Comparison of ENCODE assay signal across 14 cellular contexts in the genomic region with DNA sequence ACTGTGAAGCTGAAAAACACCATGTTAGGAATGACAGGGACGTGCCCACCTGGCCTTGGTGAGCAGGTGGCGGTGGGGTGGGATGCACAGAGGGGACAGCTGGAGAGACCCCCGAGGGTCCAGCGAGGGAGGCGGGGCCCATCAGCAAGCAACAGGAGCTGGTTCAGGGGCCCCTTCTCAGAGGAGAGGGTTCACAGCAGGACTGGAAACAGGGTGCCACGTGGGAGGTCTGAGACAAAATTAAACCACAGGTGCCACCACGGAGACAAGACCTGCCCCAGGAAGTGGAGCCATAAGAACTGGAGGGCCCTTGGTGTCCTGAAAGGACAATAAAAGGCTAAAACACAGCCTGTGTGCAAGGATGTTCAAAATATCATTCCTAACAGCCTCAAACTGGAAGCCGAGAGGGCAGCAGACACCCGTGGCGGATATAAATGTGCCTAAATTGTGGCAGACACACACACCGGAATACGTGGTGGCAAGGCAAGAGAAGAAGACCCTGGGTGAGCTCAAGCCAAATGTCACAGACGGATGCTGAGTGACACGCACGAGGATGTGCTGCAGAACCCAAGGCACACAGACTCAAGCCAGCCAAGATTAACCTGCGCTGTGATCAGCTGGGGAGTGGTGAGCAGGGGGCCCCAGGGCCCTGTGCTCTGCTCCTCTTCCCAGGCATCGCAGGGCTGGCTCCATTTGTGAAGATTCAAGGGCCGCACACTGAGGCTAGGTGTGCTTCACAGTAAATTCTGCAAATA. TPM values are rescaled to one million over a fixed set of nuclear protein-coding genes. Genes with fewer than 3 reads are reported as not detected.
DNase-seq lines count a peak whose midpoint lies in the region; ATAC-seq and TF ChIP-seq lines count a peak whose summit lies in the region.
"Had no signal": no experiment of that assay in that cellular context is flagged by ENCODE, and none has a peak within 500 bp of the region (broad histone marks: within the 10 kb centered on the region; RNA-seq: fewer than 3 reads in every experiment).

No MANE protein-coding gene starts in this region.

- H3K4me3 ChIP-seq in CD8-positive, alpha-beta memory T cell (ENCODE audit: low read length): peak overlapping the region; percentile 44
- H3K4me3 ChIP-seq in psoas muscle (peak overlapping the region; percentile 43), vagina (no peak overlapping the region)

- peaks cover 5% of the 10 kb centered on the region for H3K9me3 ChIP-seq in CD8-positive, alpha-beta memory T cell (ENCODE audit: low read length)
- H3K9me3 ChIP-seq in psoas muscle: no peaks in the 10 kb centered on the region
- no peaks in the 10 kb centered on the region for H3K9me3 ChIP-seq in vagina

- no peaks in the 10 kb centered on the region for H3K27me3 ChIP-seq in CD8-positive, alpha-beta memory T cell (ENCODE audit: insufficient read depth, low read length, poor library complexity, severe bottlenecking)
- H3K27me3 ChIP-seq in psoas muscle (ENCODE audit: insufficient read depth in 3 of 3, low read length in 2 of 3) (no peaks in the 10 kb centered on the region), vagina (no peaks in the 10 kb centered on the region)

- peak overlapping the region; percentile 82 to 97 (median 92) for H3K27ac Mint-ChIP-seq in CD8-positive, alpha-beta memory T cell
- peak overlapping the region; percentile 96 for H3K27ac Mint-ChIP-seq in activated CD8-positive, alpha-beta T cell treated with anti-CD3 and anti-CD28 coated beads, Interleukin-2, amount 10 ng/mL, durations not matched to agents 7 days and 5 days
- no peak overlapping the region for H3K27ac Mint-ChIP-seq in osteocyte (ENCODE audit: unreplicated experiment)

- TF ChIP-seq POLR2A in vagina (IDR thresholded peaks at IDR 0.05): no peak

- peak; percentile 18 for ATAC-seq in activated CD8-positive, alpha-beta T cell treated with anti-CD3 and anti-CD28 coated beads, Interleukin-2, amount 10 ng/mL, durations not matched to agents 7 days and 5 days
- ATAC-seq in psoas muscle: no peak
- ATAC-seq: Right ventricle myocardium inferior had no signal

- intact Hi-C loops in psoas muscle (cut with DNase I): loop anchor here in 1 of 2 donors (10.0 kb wide), 1 partner anchor 63 kb away; no protein-coding TSS in a partner anchor
- intact Hi-C loops in vagina (cut with DNase I): no loop called here

- POLR2A ChIA-PET in CD8-positive, alpha-beta memory T cell (lab: Charles Lee): interaction anchor here (0.5 to 1.8 kb wide), 12 partner anchors 8 to 171 kb away, joined by 3 to 16 read pairs (median 4); a partner anchor contains a TSS
- POLR2A ChIA-PET in activated CD8-positive, alpha-beta T cell treated with anti-CD3 and anti-CD28 coated beads, Interleukin-2, amount 10 ng/mL, durations not matched to agents 7 days and 5 days (lab: Charles Lee): interaction anchor here (0.7 to 2.5 kb wide), 9 partner anchors 8 to 68 kb away, joined by 3 to 10 read pairs (median 3); no protein-coding TSS in a partner anchor

- peaks cover 10 to 67% (median 28%) of the 10 kb centered on the region in 3 donors for H3K36me3 Mint-ChIP-seq in CD8-positive, alpha-beta memory T cell
- H3K36me3 Mint-ChIP-seq in activated CD8-positive, alpha-beta T cell treated with anti-CD3 and anti-CD28 coated beads, Interleukin-2, amount 10 ng/mL, durations not matched to agents 7 days and 5 days (ENCODE audit: low read depth): peaks cover 86% of the 10 kb centered on the region
- no peaks in the 10 kb centered on the region for H3K36me3 Mint-ChIP-seq in osteocyte (ENCODE audit: unreplicated experiment)

- H3K36me3 ChIP-seq in CD8-positive, alpha-beta memory T cell (ENCODE audit: insufficient read depth, low read length): peaks cover 8% of the 10 kb centered on the region
- H3K36me3 ChIP-seq in psoas muscle (ENCODE audit: insufficient read depth in 1 of 2, low read depth in 1 of 2) (peaks cover 0 to 5% of the 10 kb centered on the region in 2 donors), vagina (no peaks in the 10 kb centered on the region)

- WGBS in psoas muscle, 3 donors: 79 to 85% (median 79%) methylated on average over 18 of the region's 18 CpGs

- H3K27me3 Mint-ChIP-seq in CD8-positive, alpha-beta memory T cell: no peaks in the 10 kb centered on the region
- H3K27me3 Mint-ChIP-seq in activated CD8-positive, alpha-beta T cell treated with anti-CD3 and anti-CD28 coated beads, Interleukin-2, amount 10 ng/mL, durations not matched to agents 7 days and 5 days (ENCODE audit: low read depth): no peaks in the 10 kb centered on the region
- H3K27me3 Mint-ChIP-seq in osteocyte (ENCODE audit: unreplicated experiment): no peaks in the 10 kb centered on the region

- CTCF ChIA-PET in CD8-positive, alpha-beta memory T cell (lab: Charles Lee): interaction anchor here (1.1 to 2.5 kb wide), 10 partner anchors 9 to 71 kb away, joined by 3 to 20 read pairs (median 4); no protein-coding TSS in a partner anchor
- CTCF ChIA-PET in activated CD8-positive, alpha-beta T cell treated with anti-CD3 and anti-CD28 coated beads, Interleukin-2, amount 10 ng/mL, durations not matched to agents 7 days and 5 days (lab: Charles Lee): interaction anchor here (0.7 to 5.2 kb wide), 11 partner anchors 9 to 67 kb away, joined by 3 to 40 read pairs (median 3); no protein-coding TSS in a partner anchor

- TF ChIP-seq CTCF in psoas muscle (IDR thresholded peaks at IDR 0.05): no peak
- no peak for TF ChIP-seq CTCF in osteocyte (IDR thresholded peaks at IDR 0.05)
- no peak for TF ChIP-seq CTCF in vagina (IDR thresholded peaks at IDR 0.05)

- H3K9me3 Mint-ChIP-seq in CD8-positive, alpha-beta memory T cell: peaks cover 0 to 3% (median 0%) of the 10 kb centered on the region in 5 donors
- no peaks in the 10 kb centered on the region for H3K9me3 Mint-ChIP-seq in activated CD8-positive, alpha-beta T cell treated with anti-CD3 and anti-CD28 coated beads, Interleukin-2, amount 10 ng/mL, durations not matched to agents 7 days and 5 days (ENCODE audit: insufficient read depth)
- peaks cover 4% of the 10 kb centered on the region for H3K9me3 Mint-ChIP-seq in osteocyte (ENCODE audit: unreplicated experiment)

- peaks cover 86% of the 10 kb centered on the region for H3K4me1 ChIP-seq in CD8-positive, alpha-beta memory T cell (ENCODE audit: insufficient read depth, low read length)
- H3K4me1 ChIP-seq in psoas muscle (peaks cover 75% of the 10 kb centered on the region), vagina (peaks cover 35% of the 10 kb centered on the region)

- peak overlapping the region; percentile 27 for H3K27ac ChIP-seq in CD8-positive, alpha-beta memory T cell (ENCODE audit: low read depth, low read length)
- peak overlapping the region; percentile 74 for H3K27ac ChIP-seq in caudate nucleus (ENCODE audit: low read depth, low read length)
- peak overlapping the region; percentile 94 for H3K27ac ChIP-seq in psoas muscle
- no peak overlapping the region for H3K27ac ChIP-seq in vagina

- DNase-seq in CD8-positive, alpha-beta memory T cell: peak in 3 of 5 donors; percentile 47 to 77 (median 62)
- DNase-seq in activated CD8-positive, alpha-beta T cell treated with anti-CD3 and anti-CD28 coated beads, Interleukin-2, amount 10 ng/mL, durations not matched to agents 7 days and 5 days: peak; percentile 74
- DNase-seq in caudate nucleus (lab: John Stamatoyannopoulos, UW) (no peak), psoas muscle (no peak), osteocyte (ENCODE audit: extremely low spot score, unreplicated experiment) (no peak), SK-N-DZ (ENCODE audit: low spot score) (no peak), vagina (ENCODE audit: extremely low spot score in 2 of 2) (no peak), NCI-H187 treated with DMSO at 0.1 percent for 48 hours (lab: John Stamatoyannopoulos, UW) (no peak)
- DNase-seq: cortex of kidney; NCI-H146; NCI-H82; stimulated activated CD4-positive, alpha-beta T cell treated with anti-CD3 and anti-CD28 coated beads, Interleukin-4, amount 100 ng/mL, for 24 hours had no signal

- peaks cover 89 to 96% (median 95%) of the 10 kb centered on the region in 3 donors for H3K4me1 Mint-ChIP-seq in CD8-positive, alpha-beta memory T cell
- H3K4me1 Mint-ChIP-seq in activated CD8-positive, alpha-beta T cell treated with anti-CD3 and anti-CD28 coated beads, Interleukin-2, amount 10 ng/mL, durations not matched to agents 7 days and 5 days (ENCODE audit: low read depth): peaks cover 93% of the 10 kb centered on the region
- peaks cover 8% of the 10 kb centered on the region for H3K4me1 Mint-ChIP-seq in osteocyte (ENCODE audit: unreplicated experiment)

- H3K4me3 Mint-ChIP-seq in CD8-positive, alpha-beta memory T cell: peak overlapping the region; percentile 79 to 91 (median 88)
- H3K4me3 Mint-ChIP-seq in activated CD8-positive, alpha-beta T cell treated with anti-CD3 and anti-CD28 coated beads, Interleukin-2, amount 10 ng/mL, durations not matched to agents 7 days and 5 days: peak overlapping the region; percentile 69
- H3K4me3 Mint-ChIP-seq in osteocyte (ENCODE audit: unreplicated experiment): no peak overlapping the region
- H3K4me3 Mint-ChIP-seq: CD14-positive monocyte had no signal

RNA-seq across cellular contexts. Expression of a gene that starts 16.6 kb away (rescaled TPM):
- total RNA-seq in CD8-positive, alpha-beta memory T cell: 100 to 1,000 TPM; 238 to 243 TPM
- polyA plus RNA-seq in CD8-positive, alpha-beta memory T cell: 227 TPM
- 100 to 1,000 TPM; 314 to 321 TPM for total RNA-seq in activated CD8-positive, alpha-beta T cell treated with anti-CD3 and anti-CD28 coated beads, Interleukin-2, amount 10 ng/mL, durations not matched to agents 7 days and 5 days
- total RNA-seq in psoas muscle (100 to 1,000 TPM in 1 of 4 donors, 10 to 100 TPM in 3; 32.1 to 111 (median 63.6) TPM), osteocyte (2.0 and 2.2 TPM in 2 replicates), vagina (39.3 TPM)
- polyA plus RNA-seq in psoas muscle: 10 to 100 TPM in 2 of 3 donors, 1 to 10 TPM in 1; 9.3 to 26.8 (median 22.3) TPM
- 15.0 and 18.2 TPM in 2 replicates for polyA plus RNA-seq in SK-N-DZ (2014; cell fraction: cytosol; rRNA removed)
- 27.2 and 58.4 TPM in 2 replicates for polyA plus RNA-seq in SK-N-DZ (2014; cell fraction: nucleus; rRNA removed)

Comparison
In these comparisons a context has a peak if more than half of its experiments do, and no peak if none do; other contexts are left out.
1. DNase-seq: peak in CD8-positive, alpha-beta memory T cell (3 of 5) and activated CD8-positive, alpha-beta T cell treated with anti-CD3 and anti-CD28 coated beads, Interleukin-2, amount 10 ng/mL, durations not matched to agents 7 days and 5 days (single experiment); none in caudate nucleus (0 of 61), psoas muscle (0 of 2), osteocyte (single experiment), SK-N-DZ (single experiment), vagina (0 of 2) and NCI-H187 treated with DMSO at 0.1 percent for 48 hours (single experiment).
2. H3K4me3 ChIP-seq: peak in CD8-positive, alpha-beta memory T cell (single experiment) and psoas muscle (single experiment); none in vagina (0 of 2).
3. RNA of a gene that starts 16.6 kb away (total RNA-seq): 314 to 321 TPM in activated CD8-positive, alpha-beta T cell treated with anti-CD3 and anti-CD28 coated beads, Interleukin-2, amount 10 ng/mL, durations not matched to agents 7 days and 5 days, 238 to 243 TPM in CD8-positive, alpha-beta memory T cell, 32.1 to 111 TPM in psoas muscle and 39.3 TPM in vagina (single experiment); 2.0 to 2.2 TPM in osteocyte; every median in the first group is over 10 times any median in the second.